Comparison of ENCODE assay signal across 8 cellular contexts in the genomic region with DNA sequence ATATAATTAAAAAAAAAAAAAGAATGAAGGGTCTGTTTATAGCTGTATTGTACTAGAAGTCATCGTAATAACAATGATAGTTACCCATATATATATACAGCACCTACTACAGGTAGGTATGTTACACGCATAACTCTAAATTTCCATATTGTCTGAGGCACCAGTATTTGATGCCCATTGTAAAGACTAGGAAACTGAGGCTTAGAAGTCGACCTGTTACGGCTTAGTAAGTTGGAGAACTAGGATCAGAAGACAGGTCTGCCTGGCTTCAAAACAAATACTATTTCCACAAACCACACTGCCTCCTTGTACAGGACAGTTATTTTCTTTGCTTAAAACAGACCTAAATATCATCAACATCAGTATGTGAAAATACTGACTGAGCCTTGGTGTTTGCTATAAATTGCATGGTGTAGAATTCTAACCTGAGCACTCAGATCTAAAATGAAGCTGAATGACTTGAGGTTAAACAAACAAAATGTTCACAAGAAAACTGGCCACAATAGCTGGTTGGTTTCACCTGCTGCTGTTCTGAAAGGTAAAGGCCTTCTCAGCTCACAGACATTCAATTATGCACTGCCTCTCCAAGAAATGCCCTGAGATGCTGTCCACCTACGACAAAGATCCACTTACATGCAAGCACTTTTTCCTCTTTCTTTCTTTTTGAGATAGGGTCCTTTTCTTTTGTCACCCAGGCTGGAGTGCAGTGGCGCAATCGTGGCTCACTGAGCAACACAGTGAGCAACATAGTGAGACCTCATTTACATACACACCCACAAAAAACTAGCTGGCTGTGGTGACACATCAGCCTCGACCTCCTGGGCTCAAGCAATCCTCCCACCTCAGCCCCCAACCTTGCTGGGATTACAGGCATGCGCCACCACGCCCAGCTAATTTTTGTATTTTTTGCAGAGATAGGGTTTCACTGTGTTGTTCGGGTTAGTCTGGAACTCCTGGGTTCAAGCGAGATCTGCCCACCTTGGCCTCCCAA. TPM values are rescaled to one million over a fixed set of nuclear protein-coding genes. Genes with fewer than 3 reads are reported as not detected.
A peak's percentile ranks its signal among the peaks of the same experiment; 100 is the strongest.
DNase-seq lines count a peak whose midpoint lies in the region; ATAC-seq and TF ChIP-seq lines count a peak whose summit lies in the region.
"Had no signal": no experiment of that assay in that cellular context is flagged by ENCODE, and none has a peak within 500 bp of the region (broad histone marks: within the 10 kb centered on the region; RNA-seq: fewer than 3 reads in every experiment).

No MANE protein-coding gene starts in this region.

- DNase-seq in choroid plexus epithelial cell (ENCODE audit: low read depth) (peak; percentile 61), smooth muscle cell (lab: John Stamatoyannopoulos, UW; ENCODE audit: unreplicated experiment) (no peak), HUDEP-2 (lab: John Stamatoyannopoulos, UW; ENCODE audit: unreplicated experiment in 76 of 76) (no peak), GM19240 (ENCODE audit: insufficient read length, low spot score) (no peak)

- H3K4me1 ChIP-seq in smooth muscle cell (ENCODE audit: low read depth) = peaks cover 34% of the 10 kb centered on the region

- TF ChIP-seq EP300 in Ishikawa (IDR thresholded peaks at IDR 0.05; ENCODE audit: borderline replicate concordance) = no peak

- ATAC-seq in GM19395 (IDR thresholded peaks at IDR 0.05; ENCODE audit: unreplicated experiment) (peak; percentile 48), HG03135 (IDR thresholded peaks at IDR 0.05; ENCODE audit: unreplicated experiment) (no peak)

- WGBS in smooth muscle cell (ENCODE audit: low lambda C conversion rate) = 68% methylated on average over 12 of the region's 12 CpGs

- H3K79me2 ChIP-seq in smooth muscle cell (ENCODE audit: low read depth) = peaks cover 83% of the 10 kb centered on the region

- H4K20me1 ChIP-seq in smooth muscle cell (ENCODE audit: low read depth) = peaks cover 12% of the 10 kb centered on the region

- H3K4me3 ChIP-seq in choroid plexus epithelial cell (ENCODE audit: low read depth, low read length) (no peak overlapping the region), smooth muscle cell (no peak overlapping the region)

- no peak for TF ChIP-seq RAD21 in Ishikawa (IDR thresholded peaks at IDR 0.05; ENCODE audit: low read depth)

- no peak overlapping the region for H2AFZ ChIP-seq in smooth muscle cell (ENCODE audit: low read depth)

- peak overlapping the region; percentile 35 for H3K9ac ChIP-seq in smooth muscle cell (ENCODE audit: low read depth)

- H3K36me3 ChIP-seq in smooth muscle cell (ENCODE audit: low read depth) = no peaks in the 10 kb centered on the region

- TF ChIP-seq CTCF in choroid plexus epithelial cell (conservative IDR thresholded peaks at IDR 0.05; ENCODE audit: low read depth, low read length) (no peak), smooth muscle cell (IDR thresholded peaks at IDR 0.05; ENCODE audit: borderline replicate concordance, insufficient read depth, poor library complexity, severe bottlenecking) (no peak)

- peaks cover 33% of the 10 kb centered on the region for H3F3A ChIP-seq in smooth muscle cell (ENCODE audit: low read depth)

- H3K4me2 ChIP-seq in smooth muscle cell = peak overlapping the region; percentile 80

- H3K27me3 ChIP-seq in smooth muscle cell (ENCODE audit: low read depth) = no peaks in the 10 kb centered on the region

- H3K27ac ChIP-seq in smooth muscle cell (ENCODE audit: low read depth) = peak overlapping the region; percentile 99

- H3K9me3 ChIP-seq in smooth muscle cell (replicated peaks; ENCODE audit: low read depth) = no peaks in the 10 kb centered on the region

TF ChIP-seq in Ishikawa, 13 proteins besides CTCF, POLR2A, EP300 and RAD21:
- TF ChIP-seq NFIC (IDR thresholded peaks at IDR 0.05) (no peak), YY1 (IDR thresholded peaks at IDR 0.05; ENCODE audit: low read depth) (no peak), CREB1 (IDR thresholded peaks at IDR 0.05; ENCODE audit: low read depth) (no peak), TEAD4 (IDR thresholded peaks at IDR 0.05) (peak; percentile 48; the same call in 1 of the 2 replicates), CEBPB (IDR thresholded peaks at IDR 0.05) (peak; percentile 83), FOXM1 (IDR thresholded peaks at IDR 0.05; ENCODE audit: borderline replicate concordance, low read depth) (no peak; the same call in 1 of the 2 replicates), EGR1 (IDR thresholded peaks at IDR 0.05) (no peak), USF1 (IDR thresholded peaks at IDR 0.05) (no peak), ZBTB7A (IDR thresholded peaks at IDR 0.05; ENCODE audit: low read depth) (0 out of 2 replicates have a peak, but pooled peaks have one; percentile 35), REST (IDR thresholded peaks at IDR 0.05; ENCODE audit: low read depth) (no peak), TCF12 (IDR thresholded peaks at IDR 0.05; ENCODE audit: low read depth) (peak; percentile 75), TAF1 (IDR thresholded peaks at IDR 0.05; ENCODE audit: low read depth) (no peak)
- TF ChIP-seq, protein P1, sequence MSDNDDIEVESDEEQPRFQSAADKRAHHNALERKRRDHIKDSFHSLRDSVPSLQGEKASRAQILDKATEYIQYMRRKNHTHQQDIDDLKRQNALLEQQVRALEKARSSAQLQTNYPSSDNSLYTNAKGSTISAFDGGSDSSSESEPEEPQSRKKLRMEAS (IDR thresholded peaks at IDR 0.05) = no peak

RNA-seq across cellular contexts. Expression of gene SSH1, which starts 35.7 kb away (rescaled TPM):
- total RNA-seq in smooth muscle cell = 15.2 and 17.2 TPM in 2 replicates
- 22.0 and 24.7 TPM in 2 replicates for polyA plus RNA-seq in smooth muscle cell

RNA-seq across cellular contexts. Expression of gene DAO, which starts 58.2 kb away (rescaled TPM):
- total RNA-seq in smooth muscle cell = not detected in 2 replicates
- not detected in 2 replicates for polyA plus RNA-seq in smooth muscle cell
- total RNA-seq: glomerular endothelial cell had no signal
